Comparison of ENCODE assay signal across 8 cellular contexts in genomic region chr11:17277024-17277584, GRCh38. TPM values are rescaled to one million over a fixed set of nuclear protein-coding genes. Genes with fewer than 3 reads are reported as not detected.
DNase-seq lines count a peak whose midpoint lies in the region; ATAC-seq, FAIRE-seq and TF ChIP-seq lines count a peak whose summit lies in the region.

No MANE protein-coding gene starts in this region.

- WGBS in GM12878 (ENCODE audit: insufficient coverage, insufficient replicate concordance, low lambda C conversion rate, missing lambda C conversion rate), result 2% methylated on average over 17 of the region's 17 CpGs

- TF ChIP-seq EP300 in GM12878 (IDR thresholded peaks at IDR 0.05; ENCODE audit: borderline replicate concordance in 1 of 2, control insufficient read depth in 1 of 2, low read depth in 2 of 2, low read length in 2 of 2), result no peak

- peak; percentile 51 for DNase-seq in Caki2 (ENCODE audit: low read depth)
- peak; percentile 68 for DNase-seq in NCI-H345 treated with DMSO at 0.1 percent for 48 hours (lab: John Stamatoyannopoulos, UW; ENCODE audit: unreplicated experiment)
- no peak for DNase-seq in GM12878 (ENCODE audit: low read depth, low spot score)
- no peak for DNase-seq in skeletal muscle cell (ENCODE audit: low read depth)
- no peak for DNase-seq in T-helper 9 cell

- POLR2A ChIA-PET in GM12878 (lab: Charles Lee), result interaction anchor here (0.5 to 1.9 kb wide), 6 partner anchors 8 to 69 kb away, joined by 3 to 8 read pairs (median 4); partner anchors contain the start of gene PIK3C2A

- BruUV-seq in GM12878 (replicated peaks; lab: Mats Ljungman, UMichigan), result TSS peak; percentile 62

- peak; percentile 7 for ATAC-seq in GM19023 (IDR thresholded peaks at IDR 0.05; ENCODE audit: unreplicated experiment)
- peak; percentile 14 for ATAC-seq in HG03135 (IDR thresholded peaks at IDR 0.05; ENCODE audit: unreplicated experiment)
- ATAC-seq in GM12878, result peak; percentile 42

- H4K20me1 ChIP-seq in GM12878 (ENCODE audit: control insufficient read depth, insufficient read depth), result no peaks in the 10 kb centered on the region

- peak; percentile 66 for FAIRE-seq in GM12878 (lab: Jason Lieb, UNC)

- H3K9me3 ChIP-seq in GM12878 (replicated peaks; ENCODE audit: control insufficient read depth, insufficient read depth, low read length), result no peaks in the 10 kb centered on the region

- H2AFZ ChIP-seq in GM12878 (ENCODE audit: control insufficient read depth, low read depth, low read length), result peak overlapping the region; percentile 98

- RAD21 ChIA-PET in GM12878 (lab: Charles Lee; ENCODE audit: unreplicated experiment), result interaction anchor here (1.6 to 1.9 kb wide), 2 partner anchors 19 to 68 kb away, joined by 4 to 9 read pairs; no protein-coding TSS in a partner anchor

- no peak for TF ChIP-seq RAD21 in GM12878 (IDR thresholded peaks at IDR 0.05; ENCODE audit: insufficient read depth, low read depth, low read length)

- H3K4me2 ChIP-seq in GM12878 (ENCODE audit: control insufficient read depth, insufficient read depth), result peak overlapping the region; percentile 90

- H3K36me3 ChIP-seq in GM12878 (ENCODE audit: control insufficient read depth in 2 of 2, insufficient read depth in 2 of 2, low read length in 1 of 2), result no peaks in the 10 kb centered on the region

- peaks cover 0 to 2% of the 10 kb centered on the region in 2 experiments; a peak in 2 of 4 replicates for H3K27me3 ChIP-seq in GM12878 (replicated peaks in 1 of 2; ENCODE audit: control insufficient read depth in 2 of 2, insufficient read depth in 2 of 2, low read length in 1 of 2)

- TF ChIP-seq CTCF in GM12878 (IDR thresholded peaks at IDR 0.05 in 2 of 3, conservative IDR thresholded peaks at IDR 0.05 in 1 of 3; ENCODE audit: control insufficient read depth in 2 of 3, extremely low read depth in 1 of 3, insufficient read depth in 1 of 3, low read depth in 3 of 3, low read length in 3 of 3), result no peak

- CTCF ChIA-PET in GM12878 (lab: Yijun Ruan, JAX), result interaction anchor here (0.9 to 2.1 kb wide), 3 partner anchors 13 to 47 kb away, joined by 3 to 7 read pairs (median 3); no protein-coding TSS in a partner anchor

- SMC1A ChIA-PET in GM12878 (lab: Charles Lee; ENCODE audit: uncharacterized antibody, unreplicated experiment), result interaction anchor here (0.9 to 3.2 kb wide), 7 partner anchors 9 to 47 kb away, joined by 3 to 10 read pairs (median 3); no protein-coding TSS in a partner anchor

- H3K27ac ChIP-seq in GM12878 (ENCODE audit: control insufficient read depth, insufficient read depth), result peak overlapping the region; percentile 93

- in situ Hi-C loops in Caki2 (cut with HindIII; ENCODE audit: low pct_unique_long_range_greater_than_20kb, low sequenced_read_pairs), result no loop called here
- in situ Hi-C loops in GM12878 (cut with MboI), result no loop called here

- H3K4me3 ChIP-seq in GM12878 (peak overlapping the region; percentile 82), iPS-11a (ENCODE audit: low read depth, low read length) (peak overlapping the region; percentile 63), skeletal muscle cell (ENCODE audit: low read depth, low read length) (peak overlapping the region; percentile 86)

- intact Hi-C loops in GM12878 (cut with micrococcal nuclease; ENCODE audit: unreplicated experiment), result no loop called here

- peaks cover 9% of the 10 kb centered on the region for H3K4me1 ChIP-seq in GM12878 (ENCODE audit: control insufficient read depth, insufficient read depth, low read length)

- H3K79me2 ChIP-seq in GM12878 (ENCODE audit: control insufficient read depth, insufficient read depth, low read length), result peaks cover 3% of the 10 kb centered on the region

- H3K9ac ChIP-seq in GM12878 (ENCODE audit: control insufficient read depth, insufficient read depth, low read length), result peak overlapping the region; percentile 92

- TF ChIP-seq POLR2A in GM12878 (IDR thresholded peaks at IDR 0.05; ENCODE audit: low read depth, low read length), result no peak

TF ChIP-seq in GM12878, 131 proteins besides CTCF, POLR2A, EP300 and RAD21 (continues in another document):
- TF ChIP-seq ZNF207 (IDR thresholded peaks at IDR 0.05; ENCODE audit: borderline replicate concordance) (0 out of 2 replicates have a peak, but pooled peaks have one; percentile 34), ZBTB4 (CRISPR knock-in tag; IDR thresholded peaks at IDR 0.05) (no peak), ZNF687 (IDR thresholded peaks at IDR 0.05) (no peak), NBN (IDR thresholded peaks at IDR 0.05) (peak; percentile 46; the same call in 1 of the 2 replicates), DPF2 (IDR thresholded peaks at IDR 0.05) (no peak)

RNA-seq across cellular contexts. Expression of gene NUCB2, which starts 0.6 kb away (rescaled TPM):
- 19.0 and 22.1 TPM in 2 replicates for total RNA-seq in Caki2 (2014; rRNA removed; shearing (Covaris generic); ENCODE audit: low replicate concordance)
- total RNA-seq in GM12878 (2013; cell fraction: nucleolus; rRNA removed), result 29.9 and 30.1 TPM in 2 replicates
- total RNA-seq in GM12878 (2014; rRNA removed) (16.0 and 30.6 TPM in 2 replicates), GM12878 (2014; rRNA removed; fragmentation: Illumina TruSeq; extraction: Trizol) (46.8 and 47.2 TPM in 2 replicates), GM12878 (2021) (29.8 and 33.6 TPM in 2 replicates)
- polyA plus RNA-seq in GM12878 (2011; ENCODE audit: low read depth), result 30.0 TPM
- polyA plus RNA-seq in GM12878 (2011; rRNA removed) (59.5 and 79.1 TPM in 2 replicates), GM12878 (2014; fragmentation: Illumina TruSeq; extraction: Trizol) (44.5 and 59.8 TPM in 2 replicates), GM12878 (2014; fragmentation: Nextera tagmentation; extraction: Ambion mirVana) (10 to 100 TPM; 57.5 to 66.4 TPM), GM12878 (2014; rRNA removed) (27.0 and 27.9 TPM in 2 replicates), GM12878 (2016; fragmentation: Nextera tagmentation; extraction: Ambion mirVana) (10 to 100 TPM; 73.6 to 74.1 TPM)
- polyA plus RNA-seq in GM12878 (2011; cell fraction: cytosol; rRNA removed), result 18.0 and 20.1 TPM in 2 replicates
- 14.1 and 15.3 TPM in 2 replicates for polyA plus RNA-seq in GM12878 (2011; cell fraction: nucleus; rRNA removed)
- polyA plus RNA-seq in GM12878 (2012), result 36.0 and 45.7 TPM in 2 replicates
- 31.2 and 57.3 TPM in 2 replicates for polyA minus RNA-seq in GM12878 (2011; rRNA and poly(A)+ RNA removed)
- polyA minus RNA-seq in GM12878 (2011; cell fraction: cytosol; rRNA and poly(A)+ RNA removed), result 14.3 and 15.4 TPM in 2 replicates
- polyA minus RNA-seq in GM12878 (2011; cell fraction: nucleus; rRNA and poly(A)+ RNA removed), result 9.2 and 13.5 TPM in 2 replicates

Comparison
In these comparisons a context has a peak if more than half of its experiments do, and no peak if none do; other contexts are left out.
1. DNase-seq: peak in Caki2 (single experiment) and NCI-H345 treated with DMSO at 0.1 percent for 48 hours (single experiment); none in GM12878 (single experiment), skeletal muscle cell (single experiment) and T-helper 9 cell (single experiment).
2. Peak in every context shown above with its lines, with median percentiles within 50 percentile points of each other: ATAC-seq and H3K4me3 ChIP-seq.